In the genomic region with DNA sequence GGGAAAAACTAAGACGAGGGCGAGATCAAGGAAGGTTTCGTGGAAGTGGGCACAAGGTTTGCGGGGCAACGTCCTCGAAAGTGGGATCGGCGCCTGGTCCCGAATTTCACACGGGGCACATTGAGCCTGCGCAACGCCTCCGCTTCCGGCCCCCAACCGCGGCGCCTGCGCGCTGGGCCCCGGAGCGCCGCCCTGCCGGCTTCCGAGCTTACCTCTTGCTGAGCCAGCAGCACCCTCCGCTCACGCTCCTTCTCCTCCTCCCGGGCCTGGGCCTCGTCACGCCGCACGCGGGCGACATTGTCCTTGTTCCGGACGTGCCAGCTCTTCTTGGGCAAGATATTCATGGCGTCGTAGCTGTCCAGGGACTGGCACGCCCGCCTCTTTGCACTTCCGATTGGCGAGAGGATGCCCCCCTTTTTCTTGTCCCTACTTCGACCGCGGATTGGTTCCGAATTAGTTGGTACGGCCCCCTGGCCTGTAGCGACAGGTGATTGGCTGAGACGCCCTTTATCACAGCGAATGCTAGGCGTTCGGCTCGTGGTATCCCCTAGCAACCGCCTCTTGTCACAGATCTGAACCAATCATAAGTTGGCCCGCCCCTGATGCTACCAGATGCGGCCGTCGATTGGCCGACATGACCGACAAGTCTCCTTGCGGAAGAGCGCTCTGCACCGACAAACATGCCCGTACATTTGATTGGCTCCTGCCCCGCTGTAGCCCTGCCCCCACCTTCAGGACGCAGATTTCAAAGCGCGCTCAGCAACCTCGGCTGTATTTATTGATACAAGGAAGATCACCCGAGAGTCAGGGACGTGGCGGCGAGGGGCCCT, we compare ENCODE assay signal across 8 cellular contexts. TPM values are rescaled to one million over a fixed set of nuclear protein-coding genes. Genes with fewer than 3 reads are reported as not detected.
DNase-seq lines count a peak whose midpoint lies in the region; TF ChIP-seq lines count a peak whose summit lies in the region.

A gene (minus strand): TSS at position 370 of the 830 bp plus-strand sequence. CDS start 26 bp downstream, at position 344.

- H3K27me3 ChIP-seq in suprapubic skin = no peaks in the 10 kb centered on the region

- H3K4me1 ChIP-seq in suprapubic skin = peaks cover 59% of the 10 kb centered on the region

- DNase-seq in GM04504 (ENCODE audit: low read depth) = peak; percentile 100
- DNase-seq in HFF-Myc (ENCODE audit: extremely low read depth, low read depth) = peak; percentile 99
- peak; percentile 100 for DNase-seq in MV-4-11 (lab: John Stamatoyannopoulos, UW)
- peak; percentile 100 for DNase-seq in SK-MEL-5 (ENCODE audit: low read depth, low spot score)
- peak; percentile 98 for DNase-seq in activated naive CD4-positive, alpha-beta T cell treated with anti-CD3 and anti-CD28 coated beads, Interleukin-2, amount 50 U/mL, for 16 hours
- peak; percentile 99 for DNase-seq in germinal center (ENCODE audit: low spot score)
- peak; percentile 100 for DNase-seq in non-pigmented ciliary epithelial cell (ENCODE audit: low read depth)
- peak; percentile 100 for DNase-seq in suprapubic skin (ENCODE audit: low spot score in 2 of 2)

- in situ Hi-C loops in SK-MEL-5 (cut with HindIII; ENCODE audit: low pct_unique_long_range_greater_than_20kb, low sequenced_read_pairs) = no loop called here

- TF ChIP-seq POLR2A in suprapubic skin (IDR thresholded peaks at IDR 0.05) = peak in 1 of 2 donors; percentile 19

- H3K9me3 ChIP-seq in suprapubic skin = no peaks in the 10 kb centered on the region

- peaks cover 31% of the 10 kb centered on the region for H3K36me3 ChIP-seq in suprapubic skin

- H3K4me3 ChIP-seq in HFF-Myc (replicated peaks; ENCODE audit: low read depth, low read length) (peak within 1 kb of the TSS; percentile 74), suprapubic skin (peak within 1 kb of the TSS; percentile 75)

- peak within 1 kb of the TSS; percentile 97 for H3K27ac ChIP-seq in suprapubic skin

- TF ChIP-seq CTCF in HFF-Myc (IDR thresholded peaks at IDR 0.05; ENCODE audit: low read depth, low read length, missing control alignments) = peak; percentile 39
- peak in 1 of 2 donors; percentile 34 for TF ChIP-seq CTCF in suprapubic skin (IDR thresholded peaks at IDR 0.05)

- 0% methylated on average over 46 of the region's 72 CpGs for WGBS in suprapubic skin

- TF ChIP-seq EP300 in suprapubic skin (IDR thresholded peaks at IDR 0.05) = no peak

RNA-seq across cellular contexts. Expression of the gene that starts here (rescaled TPM):
- total RNA-seq in SK-MEL-5 (2014; rRNA removed; shearing (Covaris generic)) = 10.6 and 10.8 TPM in 2 replicates
- 4.2 and 7.7 TPM in 2 replicates for polyA plus RNA-seq in SK-MEL-5 (2015; cell fraction: cytosol; rRNA removed)
- 2.0 and 2.1 TPM in 2 replicates for polyA plus RNA-seq in SK-MEL-5 (2015; cell fraction: nucleus; rRNA removed)
- 1 to 10 TPM; 2.6 to 4.6 (median 4.0) TPM for total RNA-seq in suprapubic skin

Comparison
In these comparisons a context has a peak if more than half of its experiments do, and no peak if none do; other contexts are left out.
1. Peak in every context shown above with its lines: DNase-seq, H3K4me3 ChIP-seq and H3K27ac ChIP-seq.